In genomic region chr5:9348296-9348996, GRCh38 we compare ENCODE assay signal across 13 cellular contexts.
A peak's percentile ranks its signal among the peaks of the same experiment; 100 is the strongest.
DNase-seq lines count a peak whose midpoint lies in the region; ATAC-seq and TF ChIP-seq lines count a peak whose summit lies in the region.
"Had no signal": no experiment of that assay in that cellular context is flagged by ENCODE, and none has a peak within 500 bp of the region (broad histone marks: within the 10 kb centered on the region; RNA-seq: fewer than 3 reads in every experiment).

No MANE protein-coding gene starts in this region.

- POLR2A ChIA-PET in RWPE1 (lab: Yijun Ruan, JAX; ENCODE audit: low non-redundant PET), result no interaction called here
- POLR2A ChIA-PET in activated CD4-positive, alpha-beta memory T cell treated with anti-CD3 and anti-CD28 coated beads, Interleukin-2, amount 10 ng/mL, durations not matched to agents 7 days and 5 days (lab: Charles Lee), result no interaction called here

- no peaks in the 10 kb centered on the region for H3K27me3 Mint-ChIP-seq in activated CD4-positive, alpha-beta memory T cell treated with anti-CD3 and anti-CD28 coated beads, Interleukin-2, amount 10 ng/mL, durations not matched to agents 7 days and 5 days

- CTCF ChIA-PET in RWPE1 (lab: Yijun Ruan, JAX), result interaction anchor here (0.6 to 0.7 kb wide), 3 partner anchors 206 to 1137 kb away, joined by 3 to 4 read pairs (median 3); no protein-coding TSS in a partner anchor
- CTCF ChIA-PET in activated CD4-positive, alpha-beta memory T cell treated with anti-CD3 and anti-CD28 coated beads, Interleukin-2, amount 10 ng/mL, durations not matched to agents 7 days and 5 days (lab: Charles Lee), result no interaction called here

- H3K4me3 Mint-ChIP-seq in activated CD4-positive, alpha-beta memory T cell treated with anti-CD3 and anti-CD28 coated beads, Interleukin-2, amount 10 ng/mL, durations not matched to agents 7 days and 5 days, result no peak overlapping the region
- H3K4me3 Mint-ChIP-seq: CD8-positive, alpha-beta T cell; WTC11 had no signal

- H3K4me1 Mint-ChIP-seq in activated CD4-positive, alpha-beta memory T cell treated with anti-CD3 and anti-CD28 coated beads, Interleukin-2, amount 10 ng/mL, durations not matched to agents 7 days and 5 days, result no peaks in the 10 kb centered on the region
- H3K4me1 Mint-ChIP-seq: WTC11 had no signal

- H3K27ac Mint-ChIP-seq in activated CD4-positive, alpha-beta memory T cell treated with anti-CD3 and anti-CD28 coated beads, Interleukin-2, amount 10 ng/mL, durations not matched to agents 7 days and 5 days, result no peak overlapping the region
- H3K27ac Mint-ChIP-seq: CD8-positive, alpha-beta T cell; WTC11 had no signal

- H3K9me3 Mint-ChIP-seq in activated CD4-positive, alpha-beta memory T cell treated with anti-CD3 and anti-CD28 coated beads, Interleukin-2, amount 10 ng/mL, durations not matched to agents 7 days and 5 days, result peaks cover 2% of the 10 kb centered on the region
- H3K9me3 Mint-ChIP-seq: CD8-positive, alpha-beta T cell; WTC11 had no signal

- no peak overlapping the region for H3K27ac ChIP-seq in RWPE1

- peak; percentile 65 for ATAC-seq in omental fat pad (ENCODE audit: low FRiP score)
- ATAC-seq in GM19452 (IDR thresholded peaks at IDR 0.05; ENCODE audit: unreplicated experiment), result no peak
- no peak for ATAC-seq in HG03039 (IDR thresholded peaks at IDR 0.05; ENCODE audit: unreplicated experiment)
- ATAC-seq: CD8-positive, alpha-beta T cell; WTC11 had no signal

- H3K36me3 Mint-ChIP-seq in activated CD4-positive, alpha-beta memory T cell treated with anti-CD3 and anti-CD28 coated beads, Interleukin-2, amount 10 ng/mL, durations not matched to agents 7 days and 5 days (ENCODE audit: low read depth), result no peaks in the 10 kb centered on the region
- H3K36me3 Mint-ChIP-seq: CD8-positive, alpha-beta T cell; WTC11 had no signal

- DNase-seq in GM03348 (ENCODE audit: low spot score) (peak; percentile 73), RWPE1 (ENCODE audit: low spot score) (peak; percentile 78), fibroblast of gingiva (ENCODE audit: low read depth) (peak; percentile 86), omental fat pad (ENCODE audit: low spot score) (no peak), superior temporal gyrus (ENCODE audit: extremely low spot score) (no peak)
- no peak for DNase-seq in activated CD4-positive, alpha-beta memory T cell treated with anti-CD3 and anti-CD28 coated beads, Interleukin-2, amount 10 ng/mL, durations not matched to agents 7 days and 5 days
- DNase-seq: activated T-cell treated with anti-CD3 and anti-CD28 coated beads, Interleukin-2, amount 50 U/mL, for 1 hour; aorta; CD8-positive, alpha-beta T cell; NCI-H524 had no signal

- TF ChIP-seq CTCF in RWPE1 (conservative IDR thresholded peaks at IDR 0.05; ENCODE audit: low read depth) (no peak), omental fat pad (IDR thresholded peaks at IDR 0.05) (no peak)

Comparison
In these comparisons a context has a peak if more than half of its experiments do, and no peak if none do; other contexts are left out.
1. DNase-seq: peak in GM03348 (single experiment), RWPE1 (single experiment) and fibroblast of gingiva (single experiment); none in omental fat pad (single experiment), activated CD4-positive, alpha-beta memory T cell treated with anti-CD3 and anti-CD28 coated beads, Interleukin-2, amount 10 ng/mL, durations not matched to agents 7 days and 5 days (single experiment) and superior temporal gyrus (single experiment).